6 cellular contexts compared by ENCODE assay signal in genomic region chr9:29741169-29741568, GRCh38.
"Had no signal": no experiment of that assay in that cellular context is flagged by ENCODE, and none has a peak within 500 bp of the region (broad histone marks: within the 10 kb centered on the region; RNA-seq: fewer than 3 reads in every experiment).

No MANE protein-coding gene starts in this region.

- H3K27ac ChIP-seq: HL-60 had no signal

- H3K4me3 ChIP-seq: GM23338 had no signal

- FAIRE-seq: H1, H54 had no signal

- H2AFZ ChIP-seq: GM23338 had no signal

- ATAC-seq: GM23338 had no signal

- DNase-seq: H9, HCEC 1CT had no signal

- H3K4me2 ChIP-seq: GM23338 had no signal
